Comparison of ENCODE assay signal across 8 cellular contexts in genomic region chr2:42196403-42197267, GRCh38. TPM values are rescaled to one million over a fixed set of nuclear protein-coding genes. Genes with fewer than 3 reads are reported as not detected.
A peak's percentile ranks its signal among the peaks of the same experiment; 100 is the strongest.
DNase-seq lines count a peak whose midpoint lies in the region; ATAC-seq and TF ChIP-seq lines count a peak whose summit lies in the region.

No MANE protein-coding gene starts in this region.

- WGBS in lung, 2 donors, result 79 to 81% methylated on average over 9 of the region's 9 CpGs

- ATAC-seq in SK-N-SH treated with all-trans-retinoic acid at 6 μM for 48 hours, result peak; percentile 67
- ATAC-seq in lung (ENCODE audit: insufficient read depth, low FRiP score), result peak; percentile 75
- no peak for ATAC-seq in HG03571 (IDR thresholded peaks at IDR 0.05; ENCODE audit: unreplicated experiment)

- no peaks in the 10 kb centered on the region for H3K27me3 ChIP-seq in lung (ENCODE audit: control insufficient read depth, insufficient read depth)

- H3K27ac ChIP-seq in lung (ENCODE audit: low read depth in 1 of 2, low read length in 1 of 2), result no peak overlapping the region

- no peaks in the 10 kb centered on the region for H3K36me3 ChIP-seq in lung (ENCODE audit: control insufficient read depth in 2 of 2, insufficient read depth in 2 of 2, low read length in 2 of 2)

- H3K9me3 ChIP-seq in lung (ENCODE audit: control insufficient read depth in 2 of 2, insufficient read depth in 1 of 2, low read length in 1 of 2), result no peaks in the 10 kb centered on the region

- TF ChIP-seq CTCF in lung (IDR thresholded peaks at IDR 0.05; ENCODE audit: control extremely low read depth, extremely low read depth), result peak; percentile 38

- H3K4me3 ChIP-seq in lung, result no peak overlapping the region

- peaks cover 3 to 5% of the 10 kb centered on the region in 2 donors for H3K4me1 ChIP-seq in lung (ENCODE audit: control insufficient read depth in 2 of 2, insufficient read depth in 2 of 2, low read length in 2 of 2)

- DNase-seq in stimulated activated naive CD4-positive, alpha-beta T cell (lab: John Stamatoyannopoulos, UW), result peak; percentile 6 to 72 (median 50)
- DNase-seq in stimulated activated naive CD4-positive, alpha-beta T cell treated with Interleukin-2 at 50 U/mL for 16 hours (lab: John Stamatoyannopoulos, UW), result no peak
- DNase-seq in HT-29 (ENCODE audit: low spot score), result peak; percentile 62
- peak; percentile 52 for DNase-seq in dermis blood vessel endothelial cell
- DNase-seq in lung (ENCODE audit: low spot score), result peak; percentile 39
- no peak for DNase-seq in NCI-H446 (lab: John Stamatoyannopoulos, UW)

TF ChIP-seq in SK-N-SH treated with all-trans-retinoic acid at 6 μM for 48 hours, 23 proteins besides CTCF, POLR2A, EP300 and RAD21:
- TF ChIP-seq CSRNP3 (CRISPR knock-in tag; IDR thresholded peaks at IDR 0.05) (0 out of 2 replicates have a peak, but pooled peaks have one; percentile 36), OSR1 (CRISPR knock-in tag; IDR thresholded peaks at IDR 0.05) (no peak), POU6F1 (CRISPR knock-in tag; IDR thresholded peaks at IDR 0.05; ENCODE audit: borderline replicate concordance, low read depth) (no peak), ESRRG (CRISPR knock-in tag; IDR thresholded peaks at IDR 0.05) (no peak), BACH2 (CRISPR knock-in tag; IDR thresholded peaks at IDR 0.05; ENCODE audit: borderline replicate concordance) (no peak), RARB (CRISPR knock-in tag; IDR thresholded peaks at IDR 0.05) (no peak), ZC3H10 (CRISPR knock-in tag; IDR thresholded peaks at IDR 0.05) (no peak), TCF4 (CRISPR knock-in tag; IDR thresholded peaks at IDR 0.05; ENCODE audit: borderline replicate concordance) (peak; percentile 93), ZNF70 (CRISPR knock-in tag; IDR thresholded peaks at IDR 0.05) (peak; percentile 51; the same call in 1 of the 2 replicates), TSHZ2 (CRISPR knock-in tag; IDR thresholded peaks at IDR 0.05) (peak; percentile 91), TOX (CRISPR knock-in tag; IDR thresholded peaks at IDR 0.05; ENCODE audit: borderline replicate concordance) (no peak), CREB5 (CRISPR knock-in tag; IDR thresholded peaks at IDR 0.05; ENCODE audit: low read depth) (no peak), ZNF565 (CRISPR knock-in tag; conservative IDR thresholded peaks at IDR 0.05; ENCODE audit: low read depth) (no peak), PATZ1 (CRISPR knock-in tag; IDR thresholded peaks at IDR 0.05; ENCODE audit: borderline replicate concordance) (no peak), ZFP30 (CRISPR knock-in tag; IDR thresholded peaks at IDR 0.05) (no peak), ISL1 (CRISPR knock-in tag; IDR thresholded peaks at IDR 0.05) (0 out of 2 replicates have a peak, but pooled peaks have one; percentile 7), ZNF8 (CRISPR knock-in tag; IDR thresholded peaks at IDR 0.05) (peak; percentile 55), ZFP3 (CRISPR knock-in tag; IDR thresholded peaks at IDR 0.05) (no peak), ARNTL (CRISPR knock-in tag; IDR thresholded peaks at IDR 0.05; ENCODE audit: borderline replicate concordance, low read depth) (no peak), CSDC2 (CRISPR knock-in tag; IDR thresholded peaks at IDR 0.05) (no peak), GLIS3 (CRISPR knock-in tag; IDR thresholded peaks at IDR 0.05) (peak; percentile 71; the same call in 1 of the 2 replicates), PPARA (CRISPR knock-in tag; IDR thresholded peaks at IDR 0.05; ENCODE audit: borderline replicate concordance) (0 out of 2 replicates have a peak, but pooled peaks have one; percentile 24)

RNA-seq across cellular contexts. Expression of gene EML4, which starts 27.5 kb away (rescaled TPM):
- 80.0 and 81.9 TPM in 2 replicates for total RNA-seq in HT-29 (2014; rRNA removed; shearing (Covaris generic))
- total RNA-seq in dermis blood vessel endothelial cell (21.6 and 28.4 TPM in 2 replicates), lung (10 to 100 TPM; 82.7 to 85.8 TPM)
- polyA plus RNA-seq in lung, result 10 to 100 TPM; 22.6 to 26.1 TPM

Comparison
In these comparisons a context has a peak if more than half of its experiments do, and no peak if none do; other contexts are left out.
1. DNase-seq: peak in stimulated activated naive CD4-positive, alpha-beta T cell (6 of 6), HT-29 (single experiment), dermis blood vessel endothelial cell (single experiment) and lung (single experiment); none in stimulated activated naive CD4-positive, alpha-beta T cell treated with Interleukin-2 at 50 U/mL for 16 hours (single experiment) and NCI-H446 (0 of 2).